ENCODE assay signal across 8 cellular contexts in the genomic region with DNA sequence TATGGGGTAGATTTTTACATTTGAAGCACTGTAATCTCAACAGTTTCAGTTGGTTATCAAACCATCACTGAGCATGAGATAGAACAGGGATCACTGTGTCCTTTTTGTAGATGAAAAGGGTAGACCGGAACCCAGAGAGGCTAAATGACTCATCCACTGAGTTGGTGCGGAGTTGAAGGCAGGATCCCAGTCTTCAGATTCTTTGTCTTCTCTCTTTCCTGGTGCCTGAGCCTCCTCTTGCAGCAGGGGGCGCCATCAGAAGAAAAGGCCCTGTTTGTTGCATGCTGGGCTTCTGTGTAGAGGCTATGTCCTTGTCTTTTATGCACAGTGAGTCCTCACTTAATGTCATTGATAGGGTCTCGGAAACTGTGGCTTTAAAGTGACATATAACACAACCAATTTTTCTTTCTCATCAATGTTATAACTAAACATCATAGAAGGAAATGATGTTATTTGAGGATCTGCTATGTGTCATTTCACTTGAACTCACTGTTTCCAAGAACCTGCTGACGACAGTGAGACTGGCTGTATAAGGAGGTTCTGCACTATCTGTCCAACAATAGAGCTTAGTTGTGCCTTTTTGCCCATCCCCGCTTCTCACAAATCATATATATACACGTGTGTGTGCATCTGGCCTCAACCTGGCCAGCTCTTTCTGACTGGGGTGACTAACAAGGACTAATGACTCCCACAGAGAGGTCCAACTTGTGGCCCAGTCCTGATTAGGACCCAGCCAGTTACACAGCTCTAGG. TPM values are rescaled to one million over a fixed set of nuclear protein-coding genes. Genes with fewer than 3 reads are reported as not detected.
DNase-seq lines count a peak whose midpoint lies in the region; ATAC-seq and TF ChIP-seq lines count a peak whose summit lies in the region.

No MANE protein-coding gene starts in this region.

- peak overlapping the region; percentile 26 for H3K27ac ChIP-seq in CD4-positive, CD25-positive, alpha-beta regulatory T cell (ENCODE audit: insufficient read depth, low read length, poor library complexity, severe bottlenecking)
- H3K27ac ChIP-seq in esophagus squamous epithelium (peak overlapping the region in 1 of 4 donors; percentile 3), smooth muscle cell (ENCODE audit: low read depth) (no peak overlapping the region)

- H3F3A ChIP-seq in smooth muscle cell (ENCODE audit: low read depth), result no peaks in the 10 kb centered on the region

- peaks cover under 1% of the 10 kb centered on the region for H3K79me2 ChIP-seq in smooth muscle cell (ENCODE audit: low read depth)

- H2AFZ ChIP-seq in smooth muscle cell (ENCODE audit: low read depth), result no peak overlapping the region

- no peaks in the 10 kb centered on the region for H3K27me3 ChIP-seq in CD4-positive, CD25-positive, alpha-beta regulatory T cell (ENCODE audit: control insufficient read depth, insufficient read depth, low read length)
- H3K27me3 ChIP-seq in esophagus squamous epithelium (no peaks in the 10 kb centered on the region), smooth muscle cell (ENCODE audit: low read depth) (no peaks in the 10 kb centered on the region)

- intact Hi-C loops in esophagus squamous epithelium (cut with DNase I), result no loop called here

- WGBS in esophagus squamous epithelium, 2 donors, result 51 to 59% methylated on average over 7 of the region's 7 CpGs
- WGBS in smooth muscle cell (ENCODE audit: low lambda C conversion rate), result 54% methylated on average over 7 of the region's 7 CpGs

- H3K4me3 ChIP-seq in CD4-positive, CD25-positive, alpha-beta regulatory T cell (ENCODE audit: low read depth, low read length), result no peak overlapping the region
- H3K4me3 ChIP-seq in esophagus squamous epithelium, result no peak overlapping the region
- no peak overlapping the region for H3K4me3 ChIP-seq in smooth muscle cell

- H3K36me3 ChIP-seq in CD4-positive, CD25-positive, alpha-beta regulatory T cell (ENCODE audit: control insufficient read depth, insufficient read depth, low read length), result peaks cover 68% of the 10 kb centered on the region
- H3K36me3 ChIP-seq in esophagus squamous epithelium, result peaks cover 30 to 100% (median 53%) of the 10 kb centered on the region in 3 donors
- H3K36me3 ChIP-seq in smooth muscle cell (ENCODE audit: low read depth), result peaks cover 7% of the 10 kb centered on the region

- H3K4me2 ChIP-seq in smooth muscle cell, result no peak overlapping the region

- peak overlapping the region in 1 of 4 donors; percentile 11 for H3K4me3 Mint-ChIP-seq in CD4-positive, CD25-positive, alpha-beta regulatory T cell

- DNase-seq in CD4-positive, CD25-positive, alpha-beta regulatory T cell, result peak; percentile 46 to 82 (median 60)
- peak; percentile 58 for DNase-seq in NCI-H460 (ENCODE audit: extremely low read depth, low read depth)
- peak; percentile 19 for DNase-seq in activated CD8-positive, alpha-beta memory T cell treated with anti-CD3 and anti-CD28 coated beads, Interleukin-2, amount 50 U/mL, for 1 hour (ENCODE audit: extremely low read depth)
- no peak for DNase-seq in esophagus squamous epithelium (lab: John Stamatoyannopoulos, UW)
- no peak for DNase-seq in smooth muscle cell (lab: John Stamatoyannopoulos, UW; ENCODE audit: unreplicated experiment)
- DNase-seq in LoVo (ENCODE audit: low spot score), result no peak

- no peaks in the 10 kb centered on the region for H3K9me3 ChIP-seq in CD4-positive, CD25-positive, alpha-beta regulatory T cell (ENCODE audit: control insufficient read depth in 2 of 2, low read length in 2 of 2)
- H3K9me3 ChIP-seq in esophagus squamous epithelium, result no peaks in the 10 kb centered on the region
- no peaks in the 10 kb centered on the region for H3K9me3 ChIP-seq in smooth muscle cell (replicated peaks; ENCODE audit: low read depth)

- H3K9me3 Mint-ChIP-seq in CD4-positive, CD25-positive, alpha-beta regulatory T cell, result no peaks in the 10 kb centered on the region

- H3K4me1 ChIP-seq in CD4-positive, CD25-positive, alpha-beta regulatory T cell (ENCODE audit: control insufficient read depth, insufficient read depth, low read length, poor library complexity, severe bottlenecking), result no peaks in the 10 kb centered on the region
- H3K4me1 ChIP-seq in esophagus squamous epithelium, result peaks cover 0 to 18% (median 0%) of the 10 kb centered on the region in 3 donors
- H3K4me1 ChIP-seq in smooth muscle cell (ENCODE audit: low read depth), result no peaks in the 10 kb centered on the region

- no peak for TF ChIP-seq POLR2A in esophagus squamous epithelium (IDR thresholded peaks at IDR 0.05)

- H3K27me3 Mint-ChIP-seq in CD4-positive, CD25-positive, alpha-beta regulatory T cell, result no peaks in the 10 kb centered on the region

- ATAC-seq in CD4-positive, CD25-positive, alpha-beta regulatory T cell (ENCODE audit: low read depth in 2 of 2), result peak; percentile 79 to 83
- ATAC-seq in GM21576 (IDR thresholded peaks at IDR 0.05; ENCODE audit: unreplicated experiment) (peak; percentile 84), HG03460 (IDR thresholded peaks at IDR 0.05; ENCODE audit: unreplicated experiment) (no peak)

- H3K4me1 Mint-ChIP-seq in CD4-positive, CD25-positive, alpha-beta regulatory T cell, result peaks cover 5 to 13% (median 8%) of the 10 kb centered on the region in 4 donors

- peaks cover 59% of the 10 kb centered on the region for H3K36me3 Mint-ChIP-seq in CD4-positive, CD25-positive, alpha-beta regulatory T cell

- H4K20me1 ChIP-seq in smooth muscle cell (ENCODE audit: low read depth), result peaks cover 11% of the 10 kb centered on the region

- H3K9ac ChIP-seq in smooth muscle cell (ENCODE audit: low read depth), result no peak overlapping the region

- TF ChIP-seq CTCF in esophagus squamous epithelium (IDR thresholded peaks at IDR 0.05), result peak in 5 of 6 experiments; percentile 24 to 72 (median 45)
- TF ChIP-seq CTCF in smooth muscle cell (IDR thresholded peaks at IDR 0.05; ENCODE audit: borderline replicate concordance, insufficient read depth, poor library complexity, severe bottlenecking), result peak; percentile 62

- peak overlapping the region; percentile 67 to 92 (median 84) for H3K27ac Mint-ChIP-seq in CD4-positive, CD25-positive, alpha-beta regulatory T cell

RNA-seq across cellular contexts. Expression of gene ZNF282, which starts 14.3 kb away (rescaled TPM):
- 18.6 TPM for total RNA-seq in CD4-positive, CD25-positive, alpha-beta regulatory T cell
- polyA plus RNA-seq in CD4-positive, CD25-positive, alpha-beta regulatory T cell, result 1 to 10 TPM in 3 of 4 donors, under 1 TPM in 1; 0.83 to 1.4 (median 1.2) TPM
- 18.7 and 19.6 TPM in 2 replicates for total RNA-seq in NCI-H460 (2014; rRNA removed; shearing (Covaris generic))
- polyA plus RNA-seq in NCI-H460 (2014; cell fraction: nucleus; rRNA removed), result 19.5 and 23.2 TPM in 2 replicates
- total RNA-seq in esophagus squamous epithelium (10 to 100 TPM; 13.9 to 21.7 (median 16.9) TPM), smooth muscle cell (8.9 and 11.0 TPM in 2 replicates)
- 5.0 and 7.0 TPM in 2 replicates for polyA plus RNA-seq in smooth muscle cell

RNA-seq across cellular contexts. Expression of gene ZNF212, which starts 29.8 kb away (rescaled TPM):
- 14.2 TPM for total RNA-seq in CD4-positive, CD25-positive, alpha-beta regulatory T cell
- 10 to 100 TPM in 1 of 4 donors, 1 to 10 TPM in 3; 3.3 to 12.6 (median 6.4) TPM for polyA plus RNA-seq in CD4-positive, CD25-positive, alpha-beta regulatory T cell
- 4.5 and 5.5 TPM in 2 replicates for total RNA-seq in NCI-H460 (2014; rRNA removed; shearing (Covaris generic))
- polyA plus RNA-seq in NCI-H460 (2014; cell fraction: nucleus; rRNA removed), result 12.6 and 13.9 TPM in 2 replicates
- total RNA-seq in esophagus squamous epithelium, result 10 to 100 TPM in 2 of 4 donors, 1 to 10 TPM in 2; 8.0 to 11.1 (median 10.2) TPM
- total RNA-seq in smooth muscle cell, result 3.8 and 7.7 TPM in 2 replicates
- polyA plus RNA-seq in smooth muscle cell, result 4.6 and 11.8 TPM in 2 replicates

RNA-seq across cellular contexts. Expression of gene ZNF783, which starts 52.3 kb away (rescaled TPM):
- 30.2 TPM for total RNA-seq in CD4-positive, CD25-positive, alpha-beta regulatory T cell
- polyA plus RNA-seq in CD4-positive, CD25-positive, alpha-beta regulatory T cell, result 1 to 10 TPM; 2.7 to 5.3 (median 4.7) TPM
- 3.0 and 3.7 TPM in 2 replicates for total RNA-seq in NCI-H460 (2014; rRNA removed; shearing (Covaris generic))
- polyA plus RNA-seq in NCI-H460 (2014; cell fraction: nucleus; rRNA removed), result 15.9 and 17.4 TPM in 2 replicates
- total RNA-seq in esophagus squamous epithelium (10 to 100 TPM in 1 of 4 donors, 1 to 10 TPM in 3; 3.1 to 15.6 (median 4.8) TPM), smooth muscle cell (7.2 and 9.8 TPM in 2 replicates)
- polyA plus RNA-seq in smooth muscle cell, result 8.1 and 9.5 TPM in 2 replicates

Comparison
In these comparisons a context has a peak if more than half of its experiments do, and no peak if none do; other contexts are left out.
1. DNase-seq: peak in CD4-positive, CD25-positive, alpha-beta regulatory T cell (3 of 3), NCI-H460 (single experiment) and activated CD8-positive, alpha-beta memory T cell treated with anti-CD3 and anti-CD28 coated beads, Interleukin-2, amount 50 U/mL, for 1 hour (single experiment); none in esophagus squamous epithelium (single experiment), smooth muscle cell (single experiment) and LoVo (single experiment).